Comparison of ENCODE assay signal across 1 cellular context in the genomic region with DNA sequence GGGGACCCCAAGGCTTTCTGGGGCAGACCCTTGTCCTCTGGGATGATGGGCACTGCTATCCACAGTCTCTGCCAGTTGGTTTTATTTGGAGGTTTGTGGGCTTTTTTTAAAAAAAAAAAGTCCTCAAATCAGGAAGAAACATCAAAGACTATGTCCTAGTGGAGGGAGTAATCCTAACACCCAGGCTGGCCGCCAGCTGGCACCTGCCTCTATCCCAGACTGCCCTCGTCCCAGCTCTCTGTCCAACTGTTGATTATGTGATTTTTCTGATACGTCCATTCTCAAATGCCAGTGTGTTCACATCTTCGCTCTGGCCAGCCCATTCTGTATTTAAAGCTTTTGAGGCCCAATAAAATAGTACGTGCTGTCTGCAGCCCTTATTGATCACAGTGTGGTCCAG.
TF ChIP-seq lines count a peak whose summit lies in the region.

No MANE protein-coding gene starts in this region.

TF ChIP-seq in HepG2, 621 proteins besides CTCF, POLR2A, EP300 and RAD21 (continued from another document):
- TF ChIP-seq, protein P1, sequence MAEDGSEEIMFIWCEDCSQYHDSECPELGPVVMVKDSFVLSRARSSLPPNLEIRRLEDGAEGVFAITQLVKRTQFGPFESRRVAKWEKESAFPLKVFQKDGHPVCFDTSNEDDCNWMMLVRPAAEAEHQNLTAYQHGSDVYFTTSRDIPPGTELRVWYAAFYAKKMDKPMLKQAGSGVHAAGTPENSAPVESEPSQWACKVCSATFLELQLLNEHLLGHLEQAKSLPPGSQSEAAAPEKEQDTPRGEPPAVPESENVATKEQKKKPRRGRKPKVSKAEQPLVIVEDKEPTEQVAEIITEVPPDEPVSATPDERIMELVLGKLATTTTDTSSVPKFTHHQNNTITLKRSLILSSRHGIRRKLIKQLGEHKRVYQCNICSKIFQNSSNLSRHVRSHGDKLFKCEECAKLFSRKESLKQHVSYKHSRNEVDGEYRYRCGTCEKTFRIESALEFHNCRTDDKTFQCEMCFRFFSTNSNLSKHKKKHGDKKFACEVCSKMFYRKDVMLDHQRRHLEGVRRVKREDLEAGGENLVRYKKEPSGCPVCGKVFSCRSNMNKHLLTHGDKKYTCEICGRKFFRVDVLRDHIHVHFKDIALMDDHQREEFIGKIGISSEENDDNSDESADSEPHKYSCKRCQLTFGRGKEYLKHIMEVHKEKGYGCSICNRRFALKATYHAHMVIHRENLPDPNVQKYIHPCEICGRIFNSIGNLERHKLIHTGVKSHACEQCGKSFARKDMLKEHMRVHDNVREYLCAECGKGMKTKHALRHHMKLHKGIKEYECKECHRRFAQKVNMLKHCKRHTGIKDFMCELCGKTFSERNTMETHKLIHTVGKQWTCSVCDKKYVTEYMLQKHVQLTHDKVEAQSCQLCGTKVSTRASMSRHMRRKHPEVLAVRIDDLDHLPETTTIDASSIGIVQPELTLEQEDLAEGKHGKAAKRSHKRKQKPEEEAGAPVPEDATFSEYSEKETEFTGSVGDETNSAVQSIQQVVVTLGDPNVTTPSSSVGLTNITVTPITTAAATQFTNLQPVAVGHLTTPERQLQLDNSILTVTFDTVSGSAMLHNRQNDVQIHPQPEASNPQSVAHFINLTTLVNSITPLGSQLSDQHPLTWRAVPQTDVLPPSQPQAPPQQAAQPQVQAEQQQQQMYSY (CRISPR knock-in tag; IDR thresholded peaks at IDR 0.05): no peak
- TF ChIP-seq TBX2 (CRISPR knock-in tag; IDR thresholded peaks at IDR 0.05; ENCODE audit: borderline replicate concordance) (no peak), ZNF292 (CRISPR knock-in tag; IDR thresholded peaks at IDR 0.05; ENCODE audit: borderline replicate concordance, low read depth) (no peak), RXRB (CRISPR knock-in tag; IDR thresholded peaks at IDR 0.05; ENCODE audit: borderline replicate concordance) (no peak), ZNF317 (CRISPR knock-in tag; IDR thresholded peaks at IDR 0.05) (no peak), ZFP41 (CRISPR knock-in tag; IDR thresholded peaks at IDR 0.05; ENCODE audit: borderline replicate concordance) (no peak), ZNF251 (CRISPR knock-in tag; IDR thresholded peaks at IDR 0.05) (no peak), PHF21A (CRISPR knock-in tag; IDR thresholded peaks at IDR 0.05) (no peak), TFDP1 (CRISPR knock-in tag; IDR thresholded peaks at IDR 0.05; ENCODE audit: borderline replicate concordance) (no peak), NCOA5 (CRISPR knock-in tag; IDR thresholded peaks at IDR 0.05) (no peak), ZNF121 (CRISPR knock-in tag; IDR thresholded peaks at IDR 0.05) (no peak), PRDM10 (CRISPR knock-in tag; IDR thresholded peaks at IDR 0.05; ENCODE audit: low read depth) (no peak), TAF1 (CRISPR knock-in tag; IDR thresholded peaks at IDR 0.05) (no peak)
- TF ChIP-seq, protein P2, sequence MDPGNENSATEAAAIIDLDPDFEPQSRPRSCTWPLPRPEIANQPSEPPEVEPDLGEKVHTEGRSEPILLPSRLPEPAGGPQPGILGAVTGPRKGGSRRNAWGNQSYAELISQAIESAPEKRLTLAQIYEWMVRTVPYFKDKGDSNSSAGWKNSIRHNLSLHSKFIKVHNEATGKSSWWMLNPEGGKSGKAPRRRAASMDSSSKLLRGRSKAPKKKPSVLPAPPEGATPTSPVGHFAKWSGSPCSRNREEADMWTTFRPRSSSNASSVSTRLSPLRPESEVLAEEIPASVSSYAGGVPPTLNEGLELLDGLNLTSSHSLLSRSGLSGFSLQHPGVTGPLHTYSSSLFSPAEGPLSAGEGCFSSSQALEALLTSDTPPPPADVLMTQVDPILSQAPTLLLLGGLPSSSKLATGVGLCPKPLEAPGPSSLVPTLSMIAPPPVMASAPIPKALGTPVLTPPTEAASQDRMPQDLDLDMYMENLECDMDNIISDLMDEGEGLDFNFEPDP (CRISPR knock-in tag; conservative IDR thresholded peaks at IDR 0.05): no peak
- TF ChIP-seq, protein P3, sequence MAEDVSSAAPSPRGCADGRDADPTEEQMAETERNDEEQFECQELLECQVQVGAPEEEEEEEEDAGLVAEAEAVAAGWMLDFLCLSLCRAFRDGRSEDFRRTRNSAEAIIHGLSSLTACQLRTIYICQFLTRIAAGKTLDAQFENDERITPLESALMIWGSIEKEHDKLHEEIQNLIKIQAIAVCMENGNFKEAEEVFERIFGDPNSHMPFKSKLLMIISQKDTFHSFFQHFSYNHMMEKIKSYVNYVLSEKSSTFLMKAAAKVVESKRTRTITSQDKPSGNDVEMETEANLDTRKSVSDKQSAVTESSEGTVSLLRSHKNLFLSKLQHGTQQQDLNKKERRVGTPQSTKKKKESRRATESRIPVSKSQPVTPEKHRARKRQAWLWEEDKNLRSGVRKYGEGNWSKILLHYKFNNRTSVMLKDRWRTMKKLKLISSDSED (CRISPR knock-in tag; IDR thresholded peaks at IDR 0.05): no peak
